23 cellular contexts compared by ENCODE assay signal in genomic region chr1:2224170-2224584, GRCh38.
"Had no signal": no experiment of that assay in that cellular context is flagged by ENCODE, and none has a peak within 500 bp of the region (broad histone marks: within the 10 kb centered on the region; RNA-seq: fewer than 3 reads in every experiment).

No MANE protein-coding gene starts in this region.

- H3K9me3 Mint-ChIP-seq: activated naive CD8-positive, alpha-beta T cell treated with anti-CD3 and anti-CD28 coated beads, Interleukin-2, amount 10 ng/mL, durations not matched to agents 7 days and 5 days; activated T-cell treated with anti-CD3 and anti-CD28 coated beads, Interleukin-2, amount 50 U/mL, for 24 hours; activated T-helper 2 cell treated with anti-CD3 and anti-CD28 coated beads, Interferon-gamma antibody, Interleukin-2, Interleukin-4, amounts not matched to agents 10 μg/mL and 5 μg/mL and 100 μg/mL, durations not matched to agents 14 hours and 24 hours and 36 hours; neural crest cell had no signal

- H3K27ac ChIP-seq: colonic mucosa, left lung, stomach, suprapubic skin, VCaP had no signal

- H3K4me1 ChIP-seq: colonic mucosa had no signal

- H3K27me3 Mint-ChIP-seq: stimulated activated memory B cell treated with anti-CD40 and anti-IgM and Interleukin-4, amounts not matched to agents 10 μg/mL and 1 μg/mL and 100 μg/mL, for 72 hours had no signal

- H3K9me3 ChIP-seq: colonic mucosa, left lung, stomach, suprapubic skin, tibial nerve had no signal

- H3K4me3 Mint-ChIP-seq: activated CD8-positive, alpha-beta T cell treated with anti-CD3 and anti-CD28 coated beads, Interleukin-2, amount 10 ng/mL, durations not matched to agents 7 days and 5 days; activated naive CD8-positive, alpha-beta T cell treated with anti-CD3 and anti-CD28 coated beads, Interleukin-2, amount 10 ng/mL, durations not matched to agents 7 days and 5 days; activated T-cell treated with anti-CD3 and anti-CD28 coated beads, Interleukin-2, amount 50 U/mL, for 24 hours; immature natural killer cell; neural crest cell; stimulated activated memory B cell treated with anti-CD40 and anti-IgM and Interleukin-4, amounts not matched to agents 10 μg/mL and 1 μg/mL and 100 μg/mL, for 72 hours had no signal

- H3K27ac Mint-ChIP-seq: activated CD8-positive, alpha-beta T cell treated with anti-CD3 and anti-CD28 coated beads, Interleukin-2, amount 10 ng/mL, durations not matched to agents 7 days and 5 days; activated naive CD8-positive, alpha-beta T cell treated with anti-CD3 and anti-CD28 coated beads, Interleukin-2, amount 10 ng/mL, durations not matched to agents 7 days and 5 days; activated T-cell treated with anti-CD3 and anti-CD28 coated beads, Interleukin-2, amount 50 U/mL, for 24 hours; activated T-helper 2 cell treated with anti-CD3 and anti-CD28 coated beads, Interferon-gamma antibody, Interleukin-2, Interleukin-4, amounts not matched to agents 10 μg/mL and 5 μg/mL and 100 μg/mL, durations not matched to agents 14 hours and 24 hours and 36 hours; stimulated activated memory B cell treated with anti-CD40 and anti-IgM and Interleukin-4, amounts not matched to agents 10 μg/mL and 1 μg/mL and 100 μg/mL, for 72 hours had no signal

- DNase-seq: activated CD4-positive, alpha-beta T cell treated with anti-CD3 and anti-CD28 coated beads, Interleukin-2, amount 50 U/mL, for 1 hour; activated CD8-positive, alpha-beta T cell treated with anti-CD3 and anti-CD28 coated beads, Interleukin-2, amount 10 ng/mL, durations not matched to agents 7 days and 5 days; activated naive CD4-positive, alpha-beta T cell; activated naive CD8-positive, alpha-beta T cell treated with anti-CD3 and anti-CD28 coated beads, Interleukin-2, amount 10 ng/mL, durations not matched to agents 7 days and 5 days; activated T-cell treated with anti-CD3 and anti-CD28 coated beads, Interleukin-2, amount 50 U/mL, for 24 hours; amniotic stem cell; colonic mucosa; foreskin fibroblast; immature natural killer cell; kidney glomerular epithelial cell; midbrain; small intestine; stimulated activated CD4-positive, alpha-beta T cell treated with anti-CD3 and anti-CD28 coated beads, Interleukin-2, amount 100 ng/mL, for 24 hours; stomach had no signal

- H3K36me3 ChIP-seq: colonic mucosa, left lung, stomach, suprapubic skin, tibial nerve had no signal

- ATAC-seq: activated CD4-positive, CD25-positive, alpha-beta regulatory T cell treated with anti-CD3 and anti-CD28 coated beads, Interleukin-2, amount 50 U/mL, for 24 hours; activated CD8-positive, alpha-beta T cell treated with anti-CD3 and anti-CD28 coated beads, Interleukin-2, amount 10 ng/mL, durations not matched to agents 7 days and 5 days; left lung; sciatic nerve; stimulated activated memory B cell treated with anti-CD40 and anti-IgM and Interleukin-4, amounts not matched to agents 10 μg/mL and 1 μg/mL and 100 μg/mL, for 72 hours had no signal

- H3K27me3 ChIP-seq: colonic mucosa, suprapubic skin, tibial nerve had no signal

- H3K4me3 ChIP-seq: colonic mucosa, left lung, stomach, suprapubic skin, tibial nerve had no signal

- H3K36me3 Mint-ChIP-seq: immature natural killer cell; stimulated activated memory B cell treated with anti-CD40 and anti-IgM and Interleukin-4, amounts not matched to agents 10 μg/mL and 1 μg/mL and 100 μg/mL, for 72 hours had no signal
